17 cellular contexts compared by ENCODE assay signal in the genomic region with DNA sequence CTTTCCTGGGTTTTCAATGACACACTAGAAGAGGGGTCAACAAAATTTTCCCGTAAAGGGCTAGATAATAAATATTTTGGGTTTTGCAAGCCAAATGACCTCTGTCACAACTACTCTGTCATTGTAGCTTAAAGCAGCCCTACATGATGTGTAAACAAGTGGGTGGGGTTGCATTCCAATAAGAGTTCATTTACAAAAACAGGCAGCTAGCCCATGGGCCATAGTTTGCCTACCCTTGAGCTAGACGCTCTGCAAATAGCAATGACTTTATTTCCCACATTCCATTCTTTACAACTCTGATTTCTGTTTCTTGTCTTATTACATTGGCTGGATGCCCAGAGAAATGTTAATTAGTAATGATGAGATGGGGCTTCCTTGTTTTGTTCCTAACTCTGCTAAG.
"Had no signal": no experiment of that assay in that cellular context is flagged by ENCODE, and none has a peak within 500 bp of the region (broad histone marks: within the 10 kb centered on the region; RNA-seq: fewer than 3 reads in every experiment).

No MANE protein-coding gene starts in this region.

- H3K9me3 ChIP-seq: neutrophil, right atrium auricular region, thyroid gland, uterus had no signal

- DNase-seq: activated CD4-positive, alpha-beta T cell treated with anti-CD3 and anti-CD28 coated beads, Interleukin-2, amount 10 ng/mL, durations not matched to agents 7 days and 5 days; activated CD8-positive, alpha-beta memory T cell treated with anti-CD3 and anti-CD28 coated beads, Interleukin-2, amount 50 U/mL, for 48 hours; activated naive CD4-positive, alpha-beta T cell; activated naive CD8-positive, alpha-beta T cell treated with anti-CD3 and anti-CD28 coated beads, Interleukin-2, amount 10 ng/mL, durations not matched to agents 7 days and 5 days; activated T-cell treated with anti-CD3 and anti-CD28 coated beads, Interleukin-2, amount 50 U/mL, for 72 hours; anterior cingulate cortex; effector memory CD8-positive, alpha-beta T cell; erythroblast; left ventricle myocardium inferior; natural killer cell; posterior cingulate gyrus; spleen; thyroid gland; uterus had no signal

- H3K27ac ChIP-seq: left ventricle myocardium inferior, neutrophil, right atrium auricular region, spleen, thyroid gland had no signal

- ATAC-seq: activated T-cell treated with anti-CD3 and anti-CD28 coated beads, Interleukin-2, amount 50 U/mL, for 72 hours; effector memory CD8-positive, alpha-beta T cell; natural killer cell had no signal

- H3K4me3 ChIP-seq: left ventricle myocardium inferior, right atrium auricular region, spleen, thyroid gland, uterus had no signal

- FAIRE-seq: islet of Langerhans had no signal

- H3K36me3 ChIP-seq: uterus had no signal

- H3K27me3 ChIP-seq: neutrophil, right atrium auricular region, spleen, thyroid gland, uterus had no signal

- H3K4me1 ChIP-seq: left ventricle myocardium inferior, right atrium auricular region, thyroid gland, uterus had no signal
